In the genomic region with DNA sequence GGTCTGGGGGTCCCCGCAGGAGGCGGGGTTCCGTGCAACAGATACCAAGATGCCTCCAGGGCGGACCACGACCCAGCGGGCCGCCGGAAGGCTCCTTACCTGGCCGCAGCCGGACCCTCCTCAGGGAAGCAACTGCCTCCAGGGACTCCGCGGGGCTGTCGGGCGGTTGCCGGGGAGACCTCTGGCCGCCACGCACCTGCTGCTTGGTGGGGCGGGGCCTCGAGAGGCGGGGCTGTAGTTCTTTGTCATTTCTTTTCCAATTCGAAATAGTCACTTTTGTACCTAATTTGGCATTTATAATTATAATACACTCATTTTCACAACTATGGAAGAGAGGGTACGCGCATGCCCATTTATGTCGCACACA, we compare ENCODE assay signal across 8 cellular contexts. TPM values are rescaled to one million over a fixed set of nuclear protein-coding genes. Genes with fewer than 3 reads are reported as not detected.
A peak's percentile ranks its signal among the peaks of the same experiment; 100 is the strongest.
DNase-seq lines count a peak whose midpoint lies in the region; ATAC-seq, FAIRE-seq and TF ChIP-seq lines count a peak whose summit lies in the region.

No MANE protein-coding gene starts in this region.

- H3K36me3 ChIP-seq in H1 (ENCODE audit: control insufficient read depth in 2 of 4, insufficient read depth in 4 of 4, low read length in 3 of 4) = peaks cover 0 to 2% (median 0%) of the 10 kb centered on the region in 4 experiments; a peak in 2 of 8 replicates

- H3K23ac ChIP-seq in H1 (ENCODE audit: insufficient read length) = no peak overlapping the region

- DNase-seq in NCI-H1417 (lab: John Stamatoyannopoulos, UW) (peak; percentile 81 to 89 (median 85)), NCI-H1417 treated with DMSO at 0.1 percent for 48 hours (lab: John Stamatoyannopoulos, UW) (no peak), NCI-H2196 (lab: John Stamatoyannopoulos, UW; ENCODE audit: unreplicated experiment) (peak; percentile 72), H1 (ENCODE audit: low read depth in 1 of 2, low spot score in 2 of 2) (peak; percentile 47 to 88), mucosa of gallbladder (ENCODE audit: low spot score) (peak; percentile 36)
- peak in 2 of 3 experiments; percentile 23 to 31 for DNase-seq in activated CD8-positive, alpha-beta memory T cell treated with anti-CD3 and anti-CD28 coated beads for 48 hours (ENCODE audit: low read depth in 2 of 3, low spot score in 2 of 3)
- DNase-seq in stimulated activated effector memory CD8-positive, alpha-beta T cell treated with anti-CD3 and anti-CD28 coated beads, Interleukin-12 subunit alpha, Interleukin-12 subunit beta, amount 100 ng/mL, for 72 hours (ENCODE audit: low spot score in 2 of 2) = peak; percentile 42 to 81

- WGBS in H1 (ENCODE audit: extremely low coverage in 1 of 2, insufficient coverage in 1 of 2, insufficient read length in 1 of 2, insufficient replicate concordance in 2 of 2, low coverage in 1 of 2, low lambda C conversion rate in 2 of 2, missing lambda C conversion rate in 1 of 2), 2 experiments = 1% methylated on average over 24 of the region's 24 CpGs; no CpG with 5 or more reads in 1 of the 2 experiments

- no peak overlapping the region for H3K56ac ChIP-seq in H1 (replicated peaks; ENCODE audit: insufficient read length, low read depth, low read length)

- 0 out of 2 replicates have a peak overlapping the region, but pooled peaks have one; percentile 63 for H2BK5ac ChIP-seq in H1 (ENCODE audit: low read depth, low read length)

- POLR2A ChIA-PET in H1 (lab: Charles Lee; ENCODE audit: partially characterized antibody) = interaction anchor here (1.0 to 3.8 kb wide), 4 partner anchors 11 to 183 kb away, joined by 3 to 15 read pairs (median 4); no protein-coding TSS in a partner anchor

- FAIRE-seq in H1 (lab: Jason Lieb, UNC) = no peak

- peak in 1 of 2 experiments; percentile 31; a peak in 1 of 3 replicates for TF ChIP-seq EP300 in H1 (IDR thresholded peaks at IDR 0.05; ENCODE audit: borderline replicate concordance in 1 of 2, low read depth in 2 of 2, low read length in 2 of 2)

- no peak overlapping the region for H2BK120ac ChIP-seq in H1 (replicated peaks; ENCODE audit: low read depth, low read length)

- CTCF ChIA-PET in H1 (lab: Charles Lee; ENCODE audit: partially characterized antibody) = interaction anchor here (1.0 to 1.2 kb wide), 2 partner anchors 94 to 349 kb away, joined by 3 to 6 read pairs; no protein-coding TSS in a partner anchor

- H3K4ac ChIP-seq in H1 (replicated peaks; ENCODE audit: insufficient read length, low read depth, low read length) = no peak overlapping the region

- H3K18ac ChIP-seq in H1 (ENCODE audit: extremely low read depth, low read length) = no peak overlapping the region

- no peak overlapping the region for H4K8ac ChIP-seq in H1 (ENCODE audit: extremely low read depth, insufficient read depth, low read length)

- peak overlapping the region; percentile 72 to 94 for H3K4me2 ChIP-seq in H1 (ENCODE audit: insufficient read depth in 1 of 2, low read depth in 2 of 2, low read length in 2 of 2)

- no peak overlapping the region for H2BK15ac ChIP-seq in H1 (ENCODE audit: low read length)

- H4K91ac ChIP-seq in H1 (replicated peaks; ENCODE audit: insufficient read length, low read length) = no peak overlapping the region

- H3K79me2 ChIP-seq in H1 (ENCODE audit: control insufficient read depth in 1 of 2, insufficient read depth in 2 of 2, low read length in 2 of 2) = peaks cover 0 to 26% of the 10 kb centered on the region in 2 experiments; a peak in 2 of 4 replicates

- H3K4me3 Mint-ChIP-seq in stimulated activated effector memory CD8-positive, alpha-beta T cell treated with anti-CD3 and anti-CD28 coated beads, Interleukin-12 subunit alpha, Interleukin-12 subunit beta, amount 100 ng/mL, for 72 hours = peak overlapping the region; percentile 83

- H2AFZ ChIP-seq in H1 (ENCODE audit: low read length) = peak overlapping the region; percentile 81

- H3K14ac ChIP-seq in H1 (ENCODE audit: insufficient read length) = no peak overlapping the region

- H2AK5ac ChIP-seq in H1 (ENCODE audit: low read depth, low read length) = no peak overlapping the region

- no peaks in the 10 kb centered on the region for H3K27me3 ChIP-seq in H1 (replicated peaks in 1 of 4; ENCODE audit: control insufficient read depth in 3 of 4, extremely low read depth in 1 of 4, insufficient read depth in 3 of 4, low read length in 3 of 4)

- no peaks in the 10 kb centered on the region for H3K79me1 ChIP-seq in H1 (ENCODE audit: low read depth, low read length)

- TF ChIP-seq POLR2A in H1 (IDR thresholded peaks at IDR 0.05; ENCODE audit: control extremely low read depth in 1 of 2, low read depth in 2 of 2, low read length in 2 of 2) = peak in 1 of 2 experiments; percentile 6; a peak in 1 of 3 replicates

- peak overlapping the region; percentile 42 for H3K27ac ChIP-seq in H1 (ENCODE audit: low read depth, low read length)

- H2BK12ac ChIP-seq in H1 (ENCODE audit: low read depth, low read length) = no peak overlapping the region

- peak; percentile 2 to 19; a peak in 2 of 4 replicates for TF ChIP-seq RAD21 in H1 (IDR thresholded peaks at IDR 0.05 in 1 of 2, conservative IDR thresholded peaks at IDR 0.05 in 1 of 2; ENCODE audit: low read depth in 2 of 2, low read length in 2 of 2)

- H3K4me1 Mint-ChIP-seq in stimulated activated effector memory CD8-positive, alpha-beta T cell treated with anti-CD3 and anti-CD28 coated beads, Interleukin-12 subunit alpha, Interleukin-12 subunit beta, amount 100 ng/mL, for 72 hours = peaks cover 28% of the 10 kb centered on the region

- no peak for TF ChIP-seq CTCF in H1 (IDR thresholded peaks at IDR 0.05; ENCODE audit: control extremely low read depth in 1 of 3, insufficient read depth in 1 of 3, low read depth in 1 of 3, low read length in 3 of 3)

- H3K23me2 ChIP-seq in H1 (ENCODE audit: low read depth, low read length) = peaks cover 6% of the 10 kb centered on the region

- peak overlapping the region in 3 of 4 experiments; percentile 56 to 72 (median 69); a peak in 5 of 7 replicates for H3K9ac ChIP-seq in H1 (replicated peaks in 1 of 4; ENCODE audit: extremely low read depth in 1 of 4, low read depth in 3 of 4, low read length in 3 of 4)

- H3K4me1 ChIP-seq in H1 (replicated peaks in 1 of 4; ENCODE audit: control insufficient read depth in 3 of 4, insufficient read depth in 4 of 4, low read length in 3 of 4) = peaks cover 0 to 2% (median 0%) of the 10 kb centered on the region in 4 experiments; a peak in 1 of 7 replicates

- peak overlapping the region; percentile 91 for H3K27ac Mint-ChIP-seq in stimulated activated effector memory CD8-positive, alpha-beta T cell treated with anti-CD3 and anti-CD28 coated beads, Interleukin-12 subunit alpha, Interleukin-12 subunit beta, amount 100 ng/mL, for 72 hours

- H3K9me3 Mint-ChIP-seq in stimulated activated effector memory CD8-positive, alpha-beta T cell treated with anti-CD3 and anti-CD28 coated beads, Interleukin-12 subunit alpha, Interleukin-12 subunit beta, amount 100 ng/mL, for 72 hours = no peaks in the 10 kb centered on the region

- H3K4me3 ChIP-seq in H1 (ENCODE audit: extremely low read depth in 1 of 4, insufficient read depth in 2 of 4, low read depth in 3 of 4, low read length in 4 of 4) = peak overlapping the region; percentile 69 to 95 (median 84)

- H3K9me3 ChIP-seq in H1 (ENCODE audit: insufficient read depth in 2 of 2, low read depth in 1 of 2, low read length in 1 of 2) = no peaks in the 10 kb centered on the region; a peak in 1 of 4 replicates

- no peaks in the 10 kb centered on the region for H3K36me3 Mint-ChIP-seq in stimulated activated effector memory CD8-positive, alpha-beta T cell treated with anti-CD3 and anti-CD28 coated beads, Interleukin-12 subunit alpha, Interleukin-12 subunit beta, amount 100 ng/mL, for 72 hours

- no peak overlapping the region for H2BK20ac ChIP-seq in H1 (ENCODE audit: low read length)

- ATAC-seq in HG02973 (IDR thresholded peaks at IDR 0.05; ENCODE audit: unreplicated experiment) = peak; percentile 44
- ATAC-seq in stimulated activated effector memory CD8-positive, alpha-beta T cell treated with anti-CD3 and anti-CD28 coated beads, Interleukin-12 subunit alpha, Interleukin-12 subunit beta, amount 100 ng/mL, for 72 hours = peak; percentile 51

- H4K20me1 ChIP-seq in H1 (replicated peaks in 1 of 2; ENCODE audit: control insufficient read depth in 1 of 2, insufficient read depth in 2 of 2, low read length in 2 of 2) = peaks cover 0 to 1% of the 10 kb centered on the region in 2 experiments

- H4K5ac ChIP-seq in H1 (ENCODE audit: insufficient read length, low read depth, low read length) = no peak overlapping the region

TF ChIP-seq in H1, 55 proteins besides CTCF, POLR2A, EP300 and RAD21 (continues in another document):
- peak; percentile 43 to 60; a peak in 2 of 4 replicates for TF ChIP-seq SIN3A (conservative IDR thresholded peaks at IDR 0.05 in 1 of 2, IDR thresholded peaks at IDR 0.05 in 1 of 2; ENCODE audit: low read depth in 1 of 2, low read length in 2 of 2)
- peak; percentile 19 for TF ChIP-seq ASH2L (IDR thresholded peaks at IDR 0.05; ENCODE audit: low read length)
- TF ChIP-seq SP1 (IDR thresholded peaks at IDR 0.05; ENCODE audit: low read depth, low read length) = no peak
- 0 out of 2 replicates have a peak, but pooled peaks have one; percentile 12 for TF ChIP-seq MAX (IDR thresholded peaks at IDR 0.05)

RNA-seq across cellular contexts. Expression of gene AK9, which starts 0.6 kb away (rescaled TPM):
- total RNA-seq in H1 (2021; fragmentation: NEBNext Ultra II Directional; extraction: Animal tissue kit (Norgen Biotek cat#: 25700)) = 1.8 and 2.7 TPM in 2 replicates
- polyA plus RNA-seq in H1 (2011; rRNA removed) = 1.0 and 2.2 TPM in 2 replicates
- polyA plus RNA-seq in H1 (2011; cell fraction: cytosol; rRNA removed) = 2.1 TPM
- polyA plus RNA-seq in H1 (2011; cell fraction: nucleus; rRNA removed) = 0.94 TPM
- polyA plus RNA-seq in H1 (2012, experiment 1 of 2) = 1.4 to 4.2 TPM (median 2.3 TPM) in 4 replicates
- 0.20 TPM for polyA plus RNA-seq in H1 (2012, experiment 2 of 2)
- polyA plus RNA-seq in H1 (2013, experiment 1 of 2) = 3.2 TPM
- 3.4 TPM for polyA plus RNA-seq in H1 (2013, experiment 2 of 2)
- polyA minus RNA-seq in H1 (2011; rRNA and poly(A)+ RNA removed) = 0.79 and 1.3 TPM in 2 replicates
- 1.3 TPM for polyA minus RNA-seq in H1 (2011; cell fraction: cytosol; rRNA and poly(A)+ RNA removed)
- polyA minus RNA-seq in H1 (2011; cell fraction: nucleus; rRNA and poly(A)+ RNA removed) = 3.1 TPM
- total RNA-seq in mucosa of gallbladder = 11.2 TPM

RNA-seq across cellular contexts. Expression of gene FIG4, which starts 0.7 kb away (rescaled TPM):
- total RNA-seq in H1 (2021; fragmentation: NEBNext Ultra II Directional; extraction: Animal tissue kit (Norgen Biotek cat#: 25700)) = 21.3 and 21.9 TPM in 2 replicates
- polyA plus RNA-seq in H1 (2011; rRNA removed) = 7.7 and 11.8 TPM in 2 replicates
- 16.6 TPM for polyA plus RNA-seq in H1 (2011; cell fraction: cytosol; rRNA removed)
- 8.2 TPM for polyA plus RNA-seq in H1 (2011; cell fraction: nucleus; rRNA removed)
- polyA plus RNA-seq in H1 (2012, experiment 1 of 2) = 17.4 to 23.1 TPM (median 18.4 TPM) in 4 replicates
- polyA plus RNA-seq in H1 (2012, experiment 2 of 2) = 1.8 TPM
- 13.2 TPM for polyA plus RNA-seq in H1 (2013, experiment 1 of 2)
- 10.8 TPM for polyA plus RNA-seq in H1 (2013, experiment 2 of 2)
- 20.0 and 33.3 TPM in 2 replicates for polyA minus RNA-seq in H1 (2011; rRNA and poly(A)+ RNA removed)
- polyA minus RNA-seq in H1 (2011; cell fraction: cytosol; rRNA and poly(A)+ RNA removed) = 15.3 TPM
- polyA minus RNA-seq in H1 (2011; cell fraction: nucleus; rRNA and poly(A)+ RNA removed) = 27.3 TPM
- total RNA-seq in mucosa of gallbladder = 19.7 TPM
